In genomic region chr7:127438836-127439235, GRCh38 we compare ENCODE assay signal across 1 cellular context.
TF ChIP-seq lines count a peak whose summit lies in the region.

No MANE protein-coding gene starts in this region.

TF ChIP-seq in IMR-90, 13 proteins besides CTCF, POLR2A, EP300 and RAD21 (continued from another document):
- TF ChIP-seq MAFK (IDR thresholded peaks at IDR 0.05; ENCODE audit: low read depth, low read length) (no peak), ELK1 (IDR thresholded peaks at IDR 0.05; ENCODE audit: borderline replicate concordance, low read depth, low read length) (no peak), USF2 (IDR thresholded peaks at IDR 0.05; ENCODE audit: low read depth, low read length) (no peak), MXI1 (IDR thresholded peaks at IDR 0.05; ENCODE audit: borderline replicate concordance, low read depth, low read length) (no peak), CEBPB (IDR thresholded peaks at IDR 0.05; ENCODE audit: low read depth, low read length) (no peak), RCOR1 (IDR thresholded peaks at IDR 0.05; ENCODE audit: insufficient replicate concordance, low read length) (no peak)
